Comparison of ENCODE assay signal across 9 cellular contexts in genomic region chr4:7771541-7772507, GRCh38.
DNase-seq lines count a peak whose midpoint lies in the region; ATAC-seq and FAIRE-seq lines count a peak whose summit lies in the region.
"Had no signal": no experiment of that assay in that cellular context is flagged by ENCODE, and none has a peak within 500 bp of the region (broad histone marks: within the 10 kb centered on the region; RNA-seq: fewer than 3 reads in every experiment).

No MANE protein-coding gene starts in this region.

- POLR2A ChIA-PET in naive thymus-derived CD4-positive, alpha-beta T cell (lab: Charles Lee), result interaction anchor here (1.8 kb wide), 1 partner anchor 12 kb away, joined by 15 read pairs; no protein-coding TSS in a partner anchor

- H3K4me3 ChIP-seq in naive thymus-derived CD4-positive, alpha-beta T cell (ENCODE audit: low read length), result no peak overlapping the region

- H3K36me3 Mint-ChIP-seq in naive thymus-derived CD4-positive, alpha-beta T cell, result peaks cover 5 to 49% (median 16%) of the 10 kb centered on the region in 5 donors

- H3K27me3 ChIP-seq in naive thymus-derived CD4-positive, alpha-beta T cell (ENCODE audit: control insufficient read depth in 2 of 2, insufficient read depth in 2 of 2, low read length in 2 of 2), result no peaks in the 10 kb centered on the region
- H3K27me3 ChIP-seq: breast epithelium had no signal

- no peak for FAIRE-seq in urothelium cell line (lab: Jason Lieb, UNC)

- H3K9me3 ChIP-seq in naive thymus-derived CD4-positive, alpha-beta T cell (ENCODE audit: control insufficient read depth in 2 of 3, low read length in 3 of 3), result no peaks in the 10 kb centered on the region
- H3K9me3 ChIP-seq: breast epithelium had no signal

- H3K4me1 ChIP-seq in naive thymus-derived CD4-positive, alpha-beta T cell (ENCODE audit: control insufficient read depth in 2 of 2, insufficient read depth in 2 of 2, low read length in 2 of 2), result peaks cover 8 to 16% of the 10 kb centered on the region in 2 donors
- H3K4me1 ChIP-seq: breast epithelium had no signal

- peaks cover 12 to 40% (median 31%) of the 10 kb centered on the region in 7 donors for H3K4me1 Mint-ChIP-seq in naive thymus-derived CD4-positive, alpha-beta T cell

- H3K4me3 Mint-ChIP-seq in naive thymus-derived CD4-positive, alpha-beta T cell, result peak overlapping the region in 5 of 10 donors; percentile 18 to 76 (median 25)

- DNase-seq in naive thymus-derived CD4-positive, alpha-beta T cell, result no peak
- no peak for DNase-seq in AG08396 (ENCODE audit: low spot score)
- no peak for DNase-seq in GDM1 (lab: John Stamatoyannopoulos, UW)
- DNase-seq in urothelium cell line (ENCODE audit: low spot score), result no peak
- DNase-seq: RPMI8226 had no signal

- intact Hi-C loops in naive thymus-derived CD4-positive, alpha-beta T cell (cut with micrococcal nuclease), result loop anchor here in 1 of 2 donors (1.0 kb wide), 1 partner anchor 13 kb away; no protein-coding TSS in a partner anchor

- ATAC-seq in GM18861 (IDR thresholded peaks at IDR 0.05; ENCODE audit: unreplicated experiment), result peak; percentile 90
- ATAC-seq in GM21529 (IDR thresholded peaks at IDR 0.05; ENCODE audit: unreplicated experiment), result peak; percentile 91
- ATAC-seq in HG03460 (IDR thresholded peaks at IDR 0.05; ENCODE audit: unreplicated experiment), result peak; percentile 76
- ATAC-seq in naive thymus-derived CD4-positive, alpha-beta T cell, result no peak

- no peaks in the 10 kb centered on the region for H3K27me3 Mint-ChIP-seq in naive thymus-derived CD4-positive, alpha-beta T cell

- H3K27ac Mint-ChIP-seq in naive thymus-derived CD4-positive, alpha-beta T cell, result peak overlapping the region in 8 of 9 donors; percentile 24 to 82 (median 64)

- no peak overlapping the region for H3K27ac ChIP-seq in naive thymus-derived CD4-positive, alpha-beta T cell (ENCODE audit: low read depth, low read length)
- H3K27ac ChIP-seq: breast epithelium had no signal

- no peaks in the 10 kb centered on the region for H3K9me3 Mint-ChIP-seq in naive thymus-derived CD4-positive, alpha-beta T cell

- peaks cover 0 to 40% (median 3%) of the 10 kb centered on the region in 3 experiments for H3K36me3 ChIP-seq in naive thymus-derived CD4-positive, alpha-beta T cell (ENCODE audit: control insufficient read depth in 2 of 3, insufficient read depth in 3 of 3, low read length in 3 of 3)
- H3K36me3 ChIP-seq: breast epithelium had no signal

- CTCF ChIA-PET in naive thymus-derived CD4-positive, alpha-beta T cell (lab: Charles Lee), result interaction anchor here (1.5 to 1.8 kb wide), 3 partner anchors 10 to 27 kb away, joined by 3 to 7 read pairs (median 5); no protein-coding TSS in a partner anchor
